8 cellular contexts compared by ENCODE assay signal in genomic region chr5:178231736-178232123, GRCh38. TPM values are rescaled to one million over a fixed set of nuclear protein-coding genes. Genes with fewer than 3 reads are reported as not detected.
DNase-seq lines count a peak whose midpoint lies in the region; ATAC-seq and TF ChIP-seq lines count a peak whose summit lies in the region.

No MANE protein-coding gene starts in this region.

- H3K4me1 Mint-ChIP-seq in CD8-positive, alpha-beta T cell (ENCODE audit: low read depth): peaks cover 77% of the 10 kb centered on the region
- peaks cover 54% of the 10 kb centered on the region for H3K4me1 Mint-ChIP-seq in MCF 10A (ENCODE audit: insufficient read depth, unreplicated experiment)

- CTCF ChIA-PET in CD8-positive, alpha-beta T cell (lab: Charles Lee): interaction anchor here (1.1 kb wide), 1 partner anchor 19 kb away, joined by 3 read pairs; no protein-coding TSS in a partner anchor
- CTCF ChIA-PET in MCF 10A (lab: Yijun Ruan, JAX): interaction anchor here (0.7 to 1.3 kb wide), 2 partner anchors 49 to 51 kb away, joined by 3 to 7 read pairs; no protein-coding TSS in a partner anchor

- no peaks in the 10 kb centered on the region for H3K9me3 Mint-ChIP-seq in CD8-positive, alpha-beta T cell
- H3K9me3 Mint-ChIP-seq in MCF 10A (ENCODE audit: unreplicated experiment): peaks cover 11% of the 10 kb centered on the region

- no peaks in the 10 kb centered on the region for H3K27me3 Mint-ChIP-seq in CD8-positive, alpha-beta T cell (ENCODE audit: low read depth)
- H3K27me3 Mint-ChIP-seq in MCF 10A (ENCODE audit: insufficient read depth, unreplicated experiment): no peaks in the 10 kb centered on the region

- in situ Hi-C loops in ACHN (cut with HindIII; ENCODE audit: low pct_ligation_motif_present, low pct_unique_long_range_greater_than_20kb, low sequenced_read_pairs): no loop called here

- no peaks in the 10 kb centered on the region for H3K27me3 ChIP-seq in CD8-positive, alpha-beta T cell (ENCODE audit: insufficient read depth, low read length)

- H3K27ac ChIP-seq in CD8-positive, alpha-beta T cell (ENCODE audit: low read depth, low read length): peak overlapping the region; percentile 78
- peak overlapping the region; percentile 87 for H3K27ac ChIP-seq in mesodermal cell (ENCODE audit: low read depth, low read length, severe bottlenecking)

- peaks cover 50% of the 10 kb centered on the region for H3K36me3 Mint-ChIP-seq in CD8-positive, alpha-beta T cell
- peaks cover 50% of the 10 kb centered on the region for H3K36me3 Mint-ChIP-seq in MCF 10A (ENCODE audit: insufficient read depth, unreplicated experiment)

- peaks cover 21% of the 10 kb centered on the region for H3K36me3 ChIP-seq in CD8-positive, alpha-beta T cell (ENCODE audit: insufficient read depth, low read length)
- H3K36me3 ChIP-seq in mesodermal cell (ENCODE audit: control insufficient read depth, insufficient read depth, low read length): peaks cover 48% of the 10 kb centered on the region

- no peak for TF ChIP-seq POLR2A in GM18505 (IDR thresholded peaks at IDR 0.05; ENCODE audit: borderline replicate concordance, extremely low read depth, insufficient read depth, insufficient read length)

- ATAC-seq in CD8-positive, alpha-beta T cell: peak; percentile 1
- ATAC-seq in HG03520 (IDR thresholded peaks at IDR 0.05; ENCODE audit: unreplicated experiment) (peak; percentile 2), GM18505 (IDR thresholded peaks at IDR 0.05; ENCODE audit: unreplicated experiment) (no peak)

- peak overlapping the region; percentile 81 for H3K4me3 Mint-ChIP-seq in CD8-positive, alpha-beta T cell
- H3K4me3 Mint-ChIP-seq in MCF 10A (ENCODE audit: unreplicated experiment): peak overlapping the region; percentile 80

- no peaks in the 10 kb centered on the region for H3K9me3 ChIP-seq in CD8-positive, alpha-beta T cell (ENCODE audit: low read length)
- peaks cover 11% of the 10 kb centered on the region for H3K9me3 ChIP-seq in mesodermal cell (ENCODE audit: control insufficient read depth, low read length)

- peak overlapping the region; percentile 87 for H3K4me3 ChIP-seq in CD8-positive, alpha-beta T cell (ENCODE audit: low read depth, low read length)
- H3K4me3 ChIP-seq in mesodermal cell (ENCODE audit: extremely low read depth, insufficient read depth, low read length, poor library complexity, severe bottlenecking): peak overlapping the region; percentile 78

- peaks cover 55% of the 10 kb centered on the region for H3K4me1 ChIP-seq in CD8-positive, alpha-beta T cell (ENCODE audit: insufficient read depth, low read length)
- peaks cover 10% of the 10 kb centered on the region for H3K4me1 ChIP-seq in mesodermal cell (ENCODE audit: control insufficient read depth, insufficient read depth, low read length, poor library complexity, severe bottlenecking)

- peak overlapping the region; percentile 75 for H3K27ac Mint-ChIP-seq in CD8-positive, alpha-beta T cell
- peak overlapping the region; percentile 84 for H3K27ac Mint-ChIP-seq in MCF 10A (ENCODE audit: low read depth, unreplicated experiment)

- no peak for TF ChIP-seq CTCF in CD8-positive, alpha-beta T cell (IDR thresholded peaks at IDR 0.05)
- no peak for TF ChIP-seq CTCF in MCF 10A (IDR thresholded peaks at IDR 0.05; ENCODE audit: unreplicated experiment)

- no TSS peak for BruUV-seq in MCF 10A (replicated peaks; lab: Mats Ljungman, UMichigan)

- POLR2A ChIA-PET in CD8-positive, alpha-beta T cell (lab: Charles Lee): interaction anchor here (1.1 kb wide), 1 partner anchor 27 kb away, joined by 7 read pairs; the partner anchor contains the start of gene HNRNPAB
- POLR2A ChIA-PET in MCF 10A (lab: Yijun Ruan, JAX): interaction anchor here (0.6 to 6.4 kb wide), 10 partner anchors 10 to 1328 kb away, joined by 3 to 32 read pairs (median 4); partner anchors contain the start of genes HNRNPAB and NHP2

- WGBS in mesodermal cell (ENCODE audit: insufficient coverage in 2 of 2), 2 experiments: 33 to 37% methylated on average over 16 of the region's 16 CpGs

- no peak for DNase-seq in CD8-positive, alpha-beta T cell
- no peak for DNase-seq in MCF 10A (ENCODE audit: unreplicated experiment)
- DNase-seq in NCI-H1048 (lab: John Stamatoyannopoulos, UW): no peak
- DNase-seq in effector CD4-positive, alpha-beta T cell: no peak
- no peak for DNase-seq in ACHN

- intact Hi-C loops in CD8-positive, alpha-beta T cell (cut with DNase I, micrococcal nuclease): loop anchor here (1.0 to 10.0 kb wide), 8 partner anchors 26 to 1463 kb away; partner anchors contain the start of genes CLK4 (in 2 of the 2), CANX (in 1 of the 2), HNRNPAB (in 1 of the 2) and ZNF354A (in 1 of the 2)
- intact Hi-C loops in MCF 10A (cut with micrococcal nuclease): loop anchor here (2.0 to 5.0 kb wide), 2 partner anchors 27 to 556 kb away; partner anchors contain the start of gene HNRNPAB

RNA-seq across cellular contexts. Expression of gene PHYKPL, which starts 0.9 kb away (rescaled TPM):
- total RNA-seq in CD8-positive, alpha-beta T cell: 10 to 100 TPM; 82.8 to 90.3 TPM
- total RNA-seq in MCF 10A (2022): 112 and 115 TPM in 2 replicates
- 38.6 TPM for polyA plus RNA-seq in mesodermal cell (2013, experiment 1 of 2)
- 35.5 TPM for polyA plus RNA-seq in mesodermal cell (2013, experiment 2 of 2)

RNA-seq across cellular contexts. Expression of gene HNRNPAB, which starts 27.4 kb away (rescaled TPM):
- total RNA-seq in CD8-positive, alpha-beta T cell: 10 to 100 TPM; 67.3 to 76.2 TPM
- total RNA-seq in MCF 10A (2022): 313 and 364 TPM in 2 replicates
- 177 TPM for polyA plus RNA-seq in mesodermal cell (2013, experiment 1 of 2)
- polyA plus RNA-seq in mesodermal cell (2013, experiment 2 of 2): 160 TPM

RNA-seq across cellular contexts. Expression of gene GMCL2, which starts 44.6 kb away (rescaled TPM):
- not detected for total RNA-seq in CD8-positive, alpha-beta T cell
- not detected in 2 replicates for total RNA-seq in MCF 10A (2022)
- not detected for polyA plus RNA-seq in mesodermal cell (2013, experiment 1 of 2)
- polyA plus RNA-seq in mesodermal cell (2013, experiment 2 of 2): not detected
